ENCODE assay signal across 35 cellular contexts in genomic region chr7:52455571-52455970, GRCh38.
"Had no signal": no experiment of that assay in that cellular context is flagged by ENCODE, and none has a peak within 500 bp of the region (broad histone marks: within the 10 kb centered on the region; RNA-seq: fewer than 3 reads in every experiment).

No MANE protein-coding gene starts in this region.

- H3K9me3 ChIP-seq: adrenal gland, ascending aorta, body of pancreas, breast epithelium had no signal

- H3K27me3 ChIP-seq: adrenal gland, ascending aorta, body of pancreas, brain microvascular endothelial cell, breast epithelium, cardiac muscle cell had no signal

- FAIRE-seq: astrocyte, bronchial epithelial cell had no signal

- H3K36me3 ChIP-seq: adrenal gland, ascending aorta, brain microvascular endothelial cell, breast epithelium, cardiac muscle cell had no signal

- ATAC-seq: activated naive CD4-positive, alpha-beta T cell treated with anti-CD3 and anti-CD28 coated beads, Interleukin-2, amount 50 U/mL, for 72 hours; activated naive CD8-positive, alpha-beta T cell treated with anti-CD3 and anti-CD28 coated beads, Interleukin-2, amount 50 U/mL, for 24 hours; activated T-cell treated with anti-CD3 and anti-CD28 coated beads, Interleukin-2, amount 50 U/mL, for 4 hours; activated T-cell treated with anti-CD3 and anti-CD28 coated beads, Interleukin-2, amount 50 U/mL, for 72 hours; activated T-helper 17 cell treated with anti-CD3 and anti-CD28 coated beads, Interleukin-2, amount 50 U/mL, for 72 hours; body of pancreas had no signal

- DNase-seq: activated effector memory CD4-positive, alpha-beta T cell treated with anti-CD3 and anti-CD28 coated beads, Interleukin-2, amount 50 U/mL, for 16 hours; activated effector memory CD4-positive, alpha-beta T cell treated with Interleukin-2 at 50 U/mL for 16 hours; activated gamma-delta T cell; activated gamma-delta T cell treated with Interleukin-2 at 50 U/mL for 16 hours; activated naive CD4-positive, alpha-beta T cell; activated naive CD4-positive, alpha-beta T cell treated with anti-CD3 and anti-CD28 coated beads for 36 hours; activated naive CD4-positive, alpha-beta T cell treated with anti-CD3 and anti-CD28 coated beads, Interleukin-2, amount 10 ng/mL, durations not matched to agents 7 days and 5 days; activated naive CD4-positive, alpha-beta T cell treated with anti-CD3 and anti-CD28 coated beads, Interleukin-2, amount 50 U/mL, for 16 hours; activated naive CD4-positive, alpha-beta T cell treated with Interleukin-2 at 50 U/mL for 16 hours; activated naive CD8-positive, alpha-beta T cell treated with anti-CD3 and anti-CD28 coated beads for 36 hours; activated naive CD8-positive, alpha-beta T cell treated with anti-CD3 and anti-CD28 coated beads, Interleukin-2, amount 10 ng/mL, durations not matched to agents 7 days and 5 days; activated naive CD8-positive, alpha-beta T cell treated with anti-CD3 and anti-CD28 coated beads, Interleukin-2, amount 50 U/mL, for 24 hours; activated T-cell treated with anti-CD3 and anti-CD28 coated beads for 4 hours; activated T-cell treated with anti-CD3 and anti-CD28 coated beads, Interleukin-2, amount 50 U/mL, for 1 hour; activated T-cell treated with anti-CD3 and anti-CD28 coated beads, Interleukin-2, amount 50 U/mL, for 24 hours; activated T-cell treated with anti-CD3 and anti-CD28 coated beads, Interleukin-2, amount 50 U/mL, for 4 hours; activated T-cell treated with anti-CD3 and anti-CD28 coated beads, Interleukin-2, amount 50 U/mL, for 48 hours; activated T-cell treated with anti-CD3 and anti-CD28 coated beads, Interleukin-2, amount 50 U/mL, for 72 hours; adrenal gland; amniotic stem cell; amygdala; anterior cingulate cortex; aorta; body of pancreas; brain microvascular endothelial cell; caudate nucleus; central memory CD4-positive, alpha-beta T cell; cerebellar nuclear complex had no signal

- H3K4me3 ChIP-seq: adrenal gland, ascending aorta, body of pancreas, breast epithelium, cardiac muscle cell had no signal

- H3K27ac ChIP-seq: adrenal gland, ascending aorta, body of pancreas, brain microvascular endothelial cell, breast epithelium, cardiac muscle cell had no signal

- H3K4me1 ChIP-seq: adrenal gland, ascending aorta, body of pancreas, breast epithelium had no signal
